Comparison of ENCODE assay signal across 15 cellular contexts in genomic region chr17:49469831-49470568, GRCh38. TPM values are rescaled to one million over a fixed set of nuclear protein-coding genes. Genes with fewer than 3 reads are reported as not detected.
A peak's percentile ranks its signal among the peaks of the same experiment; 100 is the strongest.
DNase-seq lines count a peak whose midpoint lies in the region; ATAC-seq and TF ChIP-seq lines count a peak whose summit lies in the region.
"Had no signal": no experiment of that assay in that cellular context is flagged by ENCODE, and none has a peak within 500 bp of the region (broad histone marks: within the 10 kb centered on the region; RNA-seq: fewer than 3 reads in every experiment).

No MANE protein-coding gene starts in this region.

- intact Hi-C loops in cardiac septum (cut with DNase I): no loop called here

- H3K9me3 ChIP-seq in cardiac muscle cell (ENCODE audit: low read depth) (no peaks in the 10 kb centered on the region), thoracic aorta (no peaks in the 10 kb centered on the region)
- H3K9me3 ChIP-seq: Peyer's patch had no signal

- H3K4me1 ChIP-seq in cardiac muscle cell (ENCODE audit: low read depth) (peaks cover 21% of the 10 kb centered on the region), thoracic aorta (ENCODE audit: control insufficient read depth in 1 of 2, low read depth in 2 of 2) (peaks cover 0 to 12% of the 10 kb centered on the region in 2 donors)

- ATAC-seq in thoracic aorta (ENCODE audit: insufficient number of reproducible peaks, low FRiP score, low read depth): no peak

- peak in 1 of 2 donors; percentile 60 for DNase-seq in cardiac muscle cell (ENCODE audit: low read depth in 1 of 2, low spot score in 1 of 2)
- no peak for DNase-seq in cardiac septum (ENCODE audit: low spot score)
- DNase-seq in ecto neural progenitor cell (ENCODE audit: low spot score): peak; percentile 89
- DNase-seq in left kidney (ENCODE audit: low read depth, low spot score): peak; percentile 88
- no peak for DNase-seq in thoracic aorta (ENCODE audit: low spot score)
- no peak for DNase-seq in NCI-H2196 treated with DMSO at 0.1 percent for 48 hours (lab: John Stamatoyannopoulos, UW; ENCODE audit: unreplicated experiment)
- DNase-seq in cerebellum (ENCODE audit: low spot score): no peak
- no peak for DNase-seq in DMS53 treated with DMSO at 0.1 percent for 48 hours (lab: John Stamatoyannopoulos, UW; ENCODE audit: unreplicated experiment)
- DNase-seq: activated T-cell treated with anti-CD3 and anti-CD28 coated beads, Interleukin-2, amount 50 U/mL, for 24 hours; GF-D8; KBM-7; NCI-H2029; Peyer's patch; stimulated activated CD4-positive, alpha-beta T cell treated with anti-CD3 and anti-CD28 coated beads, Interleukin-1b, Interleukin-23, amount 100 ng/mL, for 48 hours had no signal

- H3K36me3 ChIP-seq in cardiac muscle cell: no peaks in the 10 kb centered on the region
- H3K36me3 ChIP-seq in thoracic aorta: no peaks in the 10 kb centered on the region
- H3K36me3 ChIP-seq: BLaER1, Peyer's patch had no signal

- H3K27me3 ChIP-seq in cardiac muscle cell (peaks cover 22% of the 10 kb centered on the region), thoracic aorta (replicated peaks; ENCODE audit: insufficient read depth) (peaks cover 7% of the 10 kb centered on the region)
- H3K27me3 ChIP-seq: BLaER1, Peyer's patch had no signal

- H3K27ac ChIP-seq in cardiac muscle cell (no peak overlapping the region), thoracic aorta (no peak overlapping the region)
- H3K27ac ChIP-seq: BLaER1, Peyer's patch had no signal

- no peak for TF ChIP-seq CTCF in cardiac muscle cell (IDR thresholded peaks at IDR 0.05; ENCODE audit: low read depth, low read length)
- TF ChIP-seq CTCF in thoracic aorta (IDR thresholded peaks at IDR 0.05): no peak

- H3K4me3 ChIP-seq in cardiac muscle cell (peak overlapping the region; percentile 26), thoracic aorta (peak overlapping the region; percentile 30)
- H3K4me3 ChIP-seq: BLaER1 had no signal

RNA-seq across cellular contexts. Expression of gene NGFR, which starts 25.1 kb away (rescaled TPM):
- total RNA-seq in cardiac muscle cell (16.5 and 31.3 TPM in 2 replicates), cardiac septum (9.9 TPM), thoracic aorta (10 to 100 TPM; 13.9 to 22.5 TPM), cerebellum (28.9 TPM)
- 12.2 and 27.0 TPM in 2 replicates for polyA plus RNA-seq in cardiac muscle cell

RNA-seq across cellular contexts. Expression of gene PHB1, which starts 55.3 kb away (rescaled TPM):
- 134 and 215 TPM in 2 replicates for total RNA-seq in cardiac muscle cell
- 252 and 337 TPM in 2 replicates for polyA plus RNA-seq in cardiac muscle cell
- 161 TPM for total RNA-seq in cardiac septum
- 10 to 100 TPM; 34.4 to 55.6 TPM for total RNA-seq in thoracic aorta
- 42.8 TPM for total RNA-seq in cerebellum

Comparison
In these comparisons a context has a peak if more than half of its experiments do, and no peak if none do; other contexts are left out.
1. DNase-seq: peak in ecto neural progenitor cell (single experiment) and left kidney (single experiment); none in cardiac septum (single experiment), thoracic aorta (single experiment), NCI-H2196 treated with DMSO at 0.1 percent for 48 hours (single experiment), cerebellum (single experiment) and DMS53 treated with DMSO at 0.1 percent for 48 hours (single experiment).